In genomic region chr11:22666700-22667439, GRCh38 we compare ENCODE assay signal across 8 cellular contexts. TPM values are rescaled to one million over a fixed set of nuclear protein-coding genes. Genes with fewer than 3 reads are reported as not detected.
A peak's percentile ranks its signal among the peaks of the same experiment; 100 is the strongest.
DNase-seq lines count a peak whose midpoint lies in the region; ATAC-seq, FAIRE-seq and TF ChIP-seq lines count a peak whose summit lies in the region.

No MANE protein-coding gene starts in this region.

- no peaks in the 10 kb centered on the region for H3K9me3 Mint-ChIP-seq in nephron progenitor cell
- no peaks in the 10 kb centered on the region; the same call in 1 of the 2 replicates for H3K9me3 Mint-ChIP-seq in HFFc6

- H3K4me1 Mint-ChIP-seq in T-helper 17 cell, result peaks cover 3% of the 10 kb centered on the region
- H3K4me1 Mint-ChIP-seq in nephron progenitor cell, result peaks cover 33% of the 10 kb centered on the region
- no peaks in the 10 kb centered on the region for H3K4me1 Mint-ChIP-seq in HFFc6 (ENCODE audit: low read depth)

- H3K4me3 Mint-ChIP-seq in T-helper 17 cell, result no peak overlapping the region
- peak overlapping the region; percentile 89 for H3K4me3 Mint-ChIP-seq in nephron progenitor cell
- no peak overlapping the region for H3K4me3 Mint-ChIP-seq in HFFc6

- no peaks in the 10 kb centered on the region for H3K9me3 ChIP-seq in T-helper 17 cell (ENCODE audit: control insufficient read depth, low read length, poor library complexity, severe bottlenecking)

- H3K27me3 Mint-ChIP-seq in T-helper 17 cell (peaks cover 59% of the 10 kb centered on the region), nephron progenitor cell (ENCODE audit: low read depth, poor library complexity) (peaks cover 5% of the 10 kb centered on the region), HFFc6 (ENCODE audit: insufficient read depth) (peaks cover 2% of the 10 kb centered on the region; the same call in 1 of the 2 replicates)

- no peak for FAIRE-seq in urothelium cell line (lab: Jason Lieb, UNC)

- TF ChIP-seq CTCF in nephron progenitor cell (IDR thresholded peaks at IDR 0.05), result peak; percentile 13
- no peak for TF ChIP-seq CTCF in HFFc6 (IDR thresholded peaks at IDR 0.05)

- DNase-seq in NCI-H2081 (lab: John Stamatoyannopoulos, UW) (peak; percentile 5 to 55), NCI-H2081 treated with DMSO at 0.1 percent for 48 hours (lab: John Stamatoyannopoulos, UW) (no peak), T-helper 17 cell (no peak), fibroblast of gingiva (ENCODE audit: low read depth) (peak; percentile 5), nephron progenitor cell (peak; percentile 77), urothelium cell line (ENCODE audit: low spot score) (peak; percentile 62), HFFc6 (no peak)

- H3K27ac Mint-ChIP-seq in T-helper 17 cell, result no peak overlapping the region
- peak overlapping the region; percentile 1 for H3K27ac Mint-ChIP-seq in nephron progenitor cell
- no peak overlapping the region for H3K27ac Mint-ChIP-seq in HFFc6

- ATAC-seq in HG02870 (IDR thresholded peaks at IDR 0.05; ENCODE audit: unreplicated experiment) (peak; percentile 39), T-helper 17 cell (peak; percentile 42)

- H3K36me3 Mint-ChIP-seq in T-helper 17 cell (ENCODE audit: low read depth) (peaks cover 2% of the 10 kb centered on the region), nephron progenitor cell (ENCODE audit: low read depth) (no peaks in the 10 kb centered on the region), HFFc6 (ENCODE audit: low read depth) (no peaks in the 10 kb centered on the region)

RNA-seq across cellular contexts. Expression of gene GAS2, which starts 0.5 kb away (rescaled TPM):
- total RNA-seq in T-helper 17 cell, result 1 to 10 TPM; 2.2 to 3.1 TPM
- total RNA-seq in HFFc6 (2021; fragmentation: NEBNext Ultra II Directional; extraction: Animal tissue kit (Norgen Biotek cat#: 25700)), result under 1 TPM; 0.30 to 0.57 (median 0.43) TPM

RNA-seq across cellular contexts. Expression of gene FANCF, which starts 41.2 kb away (rescaled TPM):
- 1 to 10 TPM; 7.6 to 8.8 TPM for total RNA-seq in T-helper 17 cell
- total RNA-seq in HFFc6 (2021; fragmentation: NEBNext Ultra II Directional; extraction: Animal tissue kit (Norgen Biotek cat#: 25700)), result 1 to 10 TPM; 5.9 to 6.8 (median 6.5) TPM

Comparison
In these comparisons a context has a peak if more than half of its experiments do, and no peak if none do; other contexts are left out.
1. DNase-seq: peak in NCI-H2081 (2 of 2), fibroblast of gingiva (single experiment), nephron progenitor cell (single experiment) and urothelium cell line (single experiment); none in NCI-H2081 treated with DMSO at 0.1 percent for 48 hours (single experiment), T-helper 17 cell (0 of 3) and HFFc6 (single experiment).